Comparison of ENCODE assay signal across 8 cellular contexts in the genomic region with DNA sequence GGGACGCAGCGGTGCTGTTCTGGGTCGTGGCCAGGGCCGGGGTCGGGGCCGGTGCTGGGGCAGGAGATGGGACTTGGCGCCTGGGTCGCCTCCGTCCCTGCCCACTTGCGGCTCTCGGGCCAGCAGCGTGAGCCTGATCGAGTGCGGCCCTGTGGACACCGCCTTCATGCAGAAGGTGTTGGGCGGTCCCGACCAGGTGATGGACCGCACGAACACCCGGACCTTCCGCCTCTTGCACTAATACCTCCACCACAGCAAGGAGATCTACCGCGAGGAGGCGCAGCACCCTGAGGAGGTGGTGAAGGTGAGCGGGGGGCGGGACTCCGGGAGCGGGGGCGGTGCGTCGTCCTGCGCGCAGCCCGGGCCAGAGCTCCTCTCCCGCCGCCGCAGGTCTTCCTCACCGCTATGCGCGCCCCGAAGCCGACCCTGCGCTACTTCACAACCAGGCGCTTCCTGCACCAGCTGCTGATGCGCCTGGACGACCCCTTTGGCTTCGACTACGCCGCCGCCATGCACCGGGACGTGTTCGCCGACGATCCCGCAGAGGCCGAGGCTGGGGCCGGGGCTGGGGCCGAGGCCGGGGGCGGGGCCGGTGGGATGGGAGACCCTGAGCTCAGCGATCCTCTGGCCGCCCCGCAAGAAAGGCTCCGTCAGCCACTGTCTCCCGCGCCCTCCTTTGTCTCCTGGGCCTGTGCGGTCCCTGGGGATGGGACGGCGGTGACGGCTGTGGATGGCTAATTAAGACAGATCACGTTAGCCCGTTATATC. TPM values are rescaled to one million over a fixed set of nuclear protein-coding genes. Genes with fewer than 3 reads are reported as not detected.
DNase-seq lines count a peak whose midpoint lies in the region; ATAC-seq, FAIRE-seq and TF ChIP-seq lines count a peak whose summit lies in the region.

No MANE protein-coding gene starts in this region.

- H3K9ac ChIP-seq in kidney (ENCODE audit: low read length in 2 of 2): peak overlapping the region in 1 of 2 donors; percentile 26

- H3K4me1 ChIP-seq in adrenal gland (replicated peaks in 1 of 2): peaks cover 9 to 11% of the 10 kb centered on the region in 2 donors
- peaks cover 0 to 3% of the 10 kb centered on the region in 2 donors for H3K4me1 ChIP-seq in kidney (ENCODE audit: control insufficient read depth in 1 of 2, insufficient read depth in 1 of 2, low read depth in 1 of 2, low read length in 2 of 2)

- H3K36me3 ChIP-seq in adrenal gland (replicated peaks in 1 of 2): peaks cover 0 to 5% of the 10 kb centered on the region in 2 donors
- H3K36me3 ChIP-seq in kidney (ENCODE audit: control insufficient read depth in 1 of 2, insufficient read depth in 2 of 2, low read length in 2 of 2): no peaks in the 10 kb centered on the region

- no peaks in the 10 kb centered on the region for H3K27me3 ChIP-seq in adrenal gland

- no peak for TF ChIP-seq POLR2A in adrenal gland (IDR thresholded peaks at IDR 0.05)

- peak overlapping the region; percentile 54 for H3K27ac ChIP-seq in RWPE1
- no peak overlapping the region for H3K27ac ChIP-seq in adrenal gland
- H3K27ac ChIP-seq in kidney (ENCODE audit: low read depth in 2 of 2, low read length in 2 of 2): no peak overlapping the region

- intact Hi-C loops in adrenal gland (cut with DNase I) (no loop called here), kidney (cut with DNase I) (no loop called here)

- POLR2A ChIA-PET in GM10248 (lab: Yijun Ruan, JAX) (interaction anchor here (1.0 kb wide), 1 partner anchor 12 kb away, joined by 4 read pairs; a partner anchor contains a TSS), RWPE1 (lab: Yijun Ruan, JAX; ENCODE audit: low non-redundant PET) (interaction anchor here (0.5 to 0.8 kb wide), 3 partner anchors 11 to 228 kb away, joined by 3 to 7 read pairs (median 3); no protein-coding TSS in a partner anchor)

- ATAC-seq in HG03175 (IDR thresholded peaks at IDR 0.05; ENCODE audit: unreplicated experiment) (peak; percentile 61), GM21381 (IDR thresholded peaks at IDR 0.05; ENCODE audit: unreplicated experiment) (no peak)

- DNase-seq in GM10248 (ENCODE audit: extremely low spot score) (peak; percentile 93), RWPE1 (ENCODE audit: low spot score) (no peak), adrenal gland (peak; percentile 72 to 86 (median 79)), kidney (peak; percentile 92), NCI-H1694 treated with DMSO at 0.1 percent for 48 hours (lab: John Stamatoyannopoulos, UW) (no peak)
- peak in 2 of 3 donors; percentile 61 to 81 for DNase-seq in stimulated activated CD4-positive, alpha-beta T cell treated with anti-CD3 and anti-CD28 coated beads, TNF-alpha, amount 100 ng/mL, for 48 hours (ENCODE audit: low read depth in 3 of 3)

- FAIRE-seq in kidney (lab: Jason Lieb, UNC): no peak

- H3K4me3 ChIP-seq in adrenal gland: peak overlapping the region in 1 of 4 donors; percentile 47
- H3K4me3 ChIP-seq in kidney (ENCODE audit: low read length in 2 of 2): peak overlapping the region in 1 of 2 donors; percentile 29

- CTCF ChIA-PET in GM10248 (lab: Yijun Ruan, JAX): interaction anchor here (0.7 to 2.0 kb wide), 18 partner anchors 9 to 276 kb away, joined by 3 to 11 read pairs (median 4); a partner anchor contains a TSS
- CTCF ChIA-PET in RWPE1 (lab: Yijun Ruan, JAX): interaction anchor here (0.5 to 0.9 kb wide), 4 partner anchors 29 to 236 kb away, joined by 3 to 4 read pairs (median 3); no protein-coding TSS in a partner anchor

- H3K9me3 ChIP-seq in adrenal gland (replicated peaks in 1 of 3) (no peaks in the 10 kb centered on the region), kidney (ENCODE audit: control insufficient read depth in 1 of 2, low read length in 2 of 2) (no peaks in the 10 kb centered on the region)

- peak; percentile 77 for TF ChIP-seq CTCF in GM10248 (IDR thresholded peaks at IDR 0.05; ENCODE audit: control extremely low read depth, extremely low read depth, low read depth, missing control alignments)
- TF ChIP-seq CTCF in RWPE1 (conservative IDR thresholded peaks at IDR 0.05; ENCODE audit: low read depth): peak; percentile 68
- peak in 5 of 6 experiments; percentile 38 to 54 (median 42) for TF ChIP-seq CTCF in adrenal gland (IDR thresholded peaks at IDR 0.05)
- TF ChIP-seq CTCF in kidney (IDR thresholded peaks at IDR 0.05; ENCODE audit: borderline replicate concordance, extremely low read depth, insufficient read depth): peak; percentile 64

- WGBS in adrenal gland, 4 donors: 7 to 53% (median 19%) methylated on average over 3 to 74 of the region's 74 CpGs

RNA-seq across cellular contexts. Expression of a gene that starts 4.5 kb away (rescaled TPM):
- total RNA-seq in adrenal gland (1 to 10 TPM in 7 of 8 donors, under 1 TPM in 1; 0.60 to 3.0 (median 2.1) TPM), kidney (0.31 TPM)
- polyA plus RNA-seq in adrenal gland (1 to 10 TPM in 2 of 3 donors, under 1 TPM in 1; 0.22 to 7.6 (median 3.6) TPM), kidney (ENCODE audit: insufficient read depth, low read depth, low replicate concordance) (3.3 TPM)

RNA-seq across cellular contexts. Expression of a gene that starts 12.2 kb away (rescaled TPM):
- total RNA-seq in adrenal gland (100 to 1,000 TPM in 1 of 8 donors, 10 to 100 TPM in 7; 44.9 to 115 (median 66.1) TPM), kidney (37.5 TPM)
- polyA plus RNA-seq in adrenal gland (10 to 100 TPM; 12.4 to 47.4 (median 39.5) TPM), kidney (ENCODE audit: insufficient read depth, low read depth, low replicate concordance) (52.7 TPM)

RNA-seq across cellular contexts. Expression of a gene that starts 13.7 kb away (rescaled TPM):
- total RNA-seq in adrenal gland (100 to 1,000 TPM in 4 of 8 donors, 10 to 100 TPM in 4; 55.9 to 148 (median 91.8) TPM), kidney (71.9 TPM)
- polyA plus RNA-seq in adrenal gland (100 to 1,000 TPM in 2 of 3 donors, 10 to 100 TPM in 1; 65.5 to 192 (median 130) TPM), kidney (ENCODE audit: insufficient read depth, low read depth, low replicate concordance) (145 TPM)

RNA-seq across cellular contexts. Expression of a gene that starts 18.6 kb away (rescaled TPM):
- total RNA-seq in adrenal gland (10 to 100 TPM; 34.2 to 58.8 (median 47.1) TPM), kidney (38.7 TPM)
- polyA plus RNA-seq in adrenal gland (10 to 100 TPM; 46.0 to 95.0 (median 52.6) TPM), kidney (ENCODE audit: insufficient read depth, low read depth, low replicate concordance) (41.0 TPM)

RNA-seq across cellular contexts. Expression of a gene that starts 29.3 kb away (rescaled TPM):
- 1 to 10 TPM in 7 of 8 donors, not detected in 1; 1.2 to 2.3 (median 1.8) TPM for total RNA-seq in adrenal gland
- 1 to 10 TPM; 3.1 to 3.9 (median 3.5) TPM for polyA plus RNA-seq in adrenal gland
- 5.8 TPM for total RNA-seq in kidney
- polyA plus RNA-seq in kidney (ENCODE audit: insufficient read depth, low read depth, low replicate concordance): 3.6 TPM

Comparison
In these comparisons a context has a peak if more than half of its experiments do, and no peak if none do; other contexts are left out.
1. DNase-seq: peak in GM10248 (single experiment), adrenal gland (7 of 7), kidney (single experiment) and stimulated activated CD4-positive, alpha-beta T cell treated with anti-CD3 and anti-CD28 coated beads, TNF-alpha, amount 100 ng/mL, for 48 hours (2 of 3); none in RWPE1 (single experiment) and NCI-H1694 treated with DMSO at 0.1 percent for 48 hours (single experiment).
2. Peak in every context shown above with its lines, with median percentiles within 50 percentile points of each other: CTCF ChIP-seq.